15 cellular contexts compared by ENCODE assay signal in the genomic region with DNA sequence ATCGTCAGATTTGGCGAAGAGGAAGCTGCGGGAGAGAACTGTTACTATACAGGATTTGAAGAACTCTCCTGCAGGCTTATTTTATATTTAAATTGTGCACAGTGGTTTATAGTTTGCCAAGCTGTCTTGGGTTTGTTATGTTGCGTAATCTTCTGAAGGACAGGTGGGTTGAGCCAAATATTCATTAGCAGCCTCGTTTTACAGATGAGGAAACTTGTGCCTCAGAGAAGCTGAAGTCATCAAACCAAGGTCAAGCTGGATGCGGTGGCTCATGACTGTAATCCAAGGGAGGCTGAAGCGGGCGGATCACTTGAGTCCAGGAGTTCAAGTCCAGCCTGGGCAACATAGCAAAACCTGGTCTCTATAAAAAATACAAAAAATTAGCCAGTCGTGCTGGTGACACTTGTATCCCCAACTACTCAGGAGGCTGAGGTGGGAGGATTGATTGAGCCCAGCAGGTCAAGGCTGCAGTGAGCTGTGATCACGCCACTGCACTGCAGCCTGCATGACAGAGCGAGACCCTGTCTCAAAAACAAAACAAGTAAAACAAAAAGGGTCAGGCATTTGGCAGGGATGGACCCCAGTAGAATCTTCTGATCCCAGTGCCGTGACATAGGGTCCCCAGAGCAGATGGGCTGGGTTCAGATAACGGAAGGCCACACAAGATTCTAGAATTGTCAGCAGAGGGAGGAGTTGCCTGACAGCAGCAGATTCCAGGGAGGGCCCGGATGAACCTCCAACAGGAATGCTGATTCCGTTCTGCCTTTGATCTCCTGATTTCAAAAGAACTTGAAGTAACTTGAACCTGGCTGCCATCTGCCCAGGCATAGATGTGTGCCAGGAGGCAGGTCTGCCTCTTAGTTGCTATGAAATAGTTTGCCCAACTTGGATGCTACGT. TPM values are rescaled to one million over a fixed set of nuclear protein-coding genes. Genes with fewer than 3 reads are reported as not detected.
A peak's percentile ranks its signal among the peaks of the same experiment; 100 is the strongest.
DNase-seq lines count a peak whose midpoint lies in the region; ATAC-seq and TF ChIP-seq lines count a peak whose summit lies in the region.
"Had no signal": no experiment of that assay in that cellular context is flagged by ENCODE, and none has a peak within 500 bp of the region (broad histone marks: within the 10 kb centered on the region; RNA-seq: fewer than 3 reads in every experiment).

No MANE protein-coding gene starts in this region.

- CTCF ChIA-PET in Panc1 (lab: Charles Lee), result no interaction called here

- ATAC-seq in Panc1 (no peak), GM21390 (IDR thresholded peaks at IDR 0.05; ENCODE audit: unreplicated experiment) (no peak)
- ATAC-seq: stimulated activated memory B cell treated with anti-CD40 and anti-IgM and Interleukin-4, amounts not matched to agents 10 μg/mL and 1 μg/mL and 100 μg/mL, for 72 hours had no signal

- H3K4me1 Mint-ChIP-seq in glutamatergic neuron (ENCODE audit: low read depth, unreplicated experiment), result peaks cover 39% of the 10 kb centered on the region

- no peaks in the 10 kb centered on the region for H3K9me3 ChIP-seq in Panc1 (ENCODE audit: control insufficient read depth, insufficient read depth, low read depth, low read length)

- intact Hi-C loops in Panc1 (cut with micrococcal nuclease; ENCODE audit: unreplicated experiment), result no loop called here

- H3K4me1 ChIP-seq in Panc1 (ENCODE audit: control insufficient read depth, insufficient read depth, low read length), result peaks cover 69% of the 10 kb centered on the region

- peak; percentile 54 for DNase-seq in KBM-7
- DNase-seq in Panc1 (ENCODE audit: low read depth, low spot score), result no peak
- peak; percentile 77 for DNase-seq in fibroblast of the aortic adventitia (ENCODE audit: low read depth)
- peak; percentile 91 for DNase-seq in renal cortical epithelial cell (ENCODE audit: low read depth)
- no peak for DNase-seq in glutamatergic neuron
- DNase-seq in SIG-M5 (lab: John Stamatoyannopoulos, UW), result no peak
- DNase-seq: activated T-cell treated with anti-CD3 and anti-CD28 coated beads for 4 hours, erythroblast, GOT3, islet precursor cell, NCI-H1930, SHP77 treated with DMSO at 0.1 percent for 48 hours had no signal

- H3K9me3 Mint-ChIP-seq in glutamatergic neuron (ENCODE audit: unreplicated experiment), result peaks cover 10% of the 10 kb centered on the region
- H3K9me3 Mint-ChIP-seq: stimulated activated memory B cell treated with anti-CD40 and anti-IgM and Interleukin-4, amounts not matched to agents 10 μg/mL and 1 μg/mL and 100 μg/mL, for 72 hours had no signal

- no TSS peak for BruUV-seq in Panc1 (replicated peaks; lab: Mats Ljungman, UMichigan)

- H3K36me3 Mint-ChIP-seq in glutamatergic neuron (ENCODE audit: unreplicated experiment), result peaks cover 5% of the 10 kb centered on the region
- H3K36me3 Mint-ChIP-seq: stimulated activated memory B cell treated with anti-CD40 and anti-IgM and Interleukin-4, amounts not matched to agents 10 μg/mL and 1 μg/mL and 100 μg/mL, for 72 hours had no signal

- in situ Hi-C loops in KBM-7 (cut with MboI; ENCODE audit: low pct_unique_long_range_greater_than_20kb, low sequenced_read_pairs), result no loop called here
- in situ Hi-C loops in Panc1 (cut with HindIII; ENCODE audit: low pct_unique_long_range_greater_than_20kb, low sequenced_read_pairs), result no loop called here

- H3K27ac ChIP-seq in Panc1 (ENCODE audit: low read length), result peak overlapping the region; percentile 5
- H3K27ac ChIP-seq: VCaP had no signal

- H3K27me3 ChIP-seq in Panc1 (ENCODE audit: control insufficient read depth, insufficient read depth, low read length), result no peaks in the 10 kb centered on the region

- POLR2A ChIA-PET in Panc1 (lab: Charles Lee), result no interaction called here

- no peak for TF ChIP-seq CTCF in Panc1 (IDR thresholded peaks at IDR 0.05)
- TF ChIP-seq CTCF in fibroblast of the aortic adventitia (IDR thresholded peaks at IDR 0.05; ENCODE audit: insufficient read depth, low read length), result no peak
- TF ChIP-seq CTCF in glutamatergic neuron (IDR thresholded peaks at IDR 0.05; ENCODE audit: partially characterized antibody, unreplicated experiment), result no peak

- no peak overlapping the region for H3K27ac Mint-ChIP-seq in glutamatergic neuron (ENCODE audit: unreplicated experiment)
- H3K27ac Mint-ChIP-seq: stimulated activated memory B cell treated with anti-CD40 and anti-IgM and Interleukin-4, amounts not matched to agents 10 μg/mL and 1 μg/mL and 100 μg/mL, for 72 hours had no signal

- no peaks in the 10 kb centered on the region; the same call in 1 of the 2 replicates for H3K36me3 ChIP-seq in Panc1 (ENCODE audit: control insufficient read depth, insufficient read depth, low read length)

- H3K27me3 Mint-ChIP-seq in glutamatergic neuron (ENCODE audit: unreplicated experiment), result peaks cover 7% of the 10 kb centered on the region

- no peak overlapping the region for H3K4me3 Mint-ChIP-seq in glutamatergic neuron (ENCODE audit: unreplicated experiment)
- H3K4me3 Mint-ChIP-seq: stimulated activated memory B cell treated with anti-CD40 and anti-IgM and Interleukin-4, amounts not matched to agents 10 μg/mL and 1 μg/mL and 100 μg/mL, for 72 hours had no signal

- H3K4me3 ChIP-seq in Panc1 (ENCODE audit: low read depth in 2 of 2, low read length in 2 of 2) (no peak overlapping the region), fibroblast of the aortic adventitia (ENCODE audit: low read depth, low read length) (no peak overlapping the region)

RNA-seq across cellular contexts. Expression of a gene that starts 50.6 kb away (rescaled TPM):
- 133 TPM for total RNA-seq in Panc1 (2021; ENCODE audit: unreplicated experiment)
- polyA plus RNA-seq in Panc1 (2012; ENCODE audit: insufficient read length), result 102 TPM
- total RNA-seq in fibroblast of the aortic adventitia (ENCODE audit: low replicate concordance), result 32.2 and 49.7 TPM in 2 replicates
- total RNA-seq in renal cortical epithelial cell, result 58.5 and 116 TPM in 2 replicates
- 59.3 TPM for total RNA-seq in glutamatergic neuron (ENCODE audit: unreplicated experiment)

Comparison
In these comparisons a context has a peak if more than half of its experiments do, and no peak if none do; other contexts are left out.
1. DNase-seq: peak in KBM-7 (single experiment), fibroblast of the aortic adventitia (single experiment) and renal cortical epithelial cell (single experiment); none in Panc1 (single experiment), glutamatergic neuron (single experiment) and SIG-M5 (single experiment).